In the genomic region with DNA sequence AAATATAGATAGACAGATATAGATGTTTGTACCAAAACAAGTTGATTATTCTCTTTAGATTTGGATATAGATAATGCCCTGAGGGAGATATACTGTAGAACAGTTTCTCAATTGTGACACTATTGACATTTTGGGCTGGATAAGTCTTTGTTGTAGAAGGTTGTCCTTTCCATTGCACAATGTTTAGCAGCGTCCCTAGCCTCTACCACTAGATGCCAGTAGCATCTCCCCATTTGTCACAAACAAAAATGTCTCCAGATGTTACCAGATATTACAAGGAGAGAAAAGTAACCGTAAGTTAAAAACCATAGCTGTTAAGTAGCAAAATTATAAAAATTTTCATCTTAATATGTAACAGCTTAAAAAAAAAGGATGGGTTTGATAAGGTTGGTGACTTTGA, we compare ENCODE assay signal across 10 cellular contexts.
DNase-seq lines count a peak whose midpoint lies in the region; ATAC-seq and TF ChIP-seq lines count a peak whose summit lies in the region.
"Had no signal": no experiment of that assay in that cellular context is flagged by ENCODE, and none has a peak within 500 bp of the region (broad histone marks: within the 10 kb centered on the region; RNA-seq: fewer than 3 reads in every experiment).

No MANE protein-coding gene starts in this region.

- no peak overlapping the region for H3K9ac ChIP-seq in liver (ENCODE audit: low read depth in 1 of 2, low read length in 2 of 2)

- no peak for ATAC-seq in HG03095 (IDR thresholded peaks at IDR 0.05; ENCODE audit: unreplicated experiment)

- TF ChIP-seq EP300 in Ishikawa (IDR thresholded peaks at IDR 0.05; ENCODE audit: borderline replicate concordance): no peak

- H3K36me3 ChIP-seq in BE2C (no peaks in the 10 kb centered on the region), liver (ENCODE audit: control insufficient read depth in 4 of 4, insufficient read depth in 3 of 4, low read depth in 1 of 4, low read length in 3 of 4) (no peaks in the 10 kb centered on the region)

- H3K9me3 ChIP-seq in BE2C (no peaks in the 10 kb centered on the region), liver (ENCODE audit: control insufficient read depth in 4 of 4, low read length in 3 of 4) (no peaks in the 10 kb centered on the region)

- peak; percentile 82 for TF ChIP-seq CTCF in BE2C (IDR thresholded peaks at IDR 0.05; ENCODE audit: low read depth, low read length)
- peak; percentile 44 for TF ChIP-seq CTCF in liver (IDR thresholded peaks at IDR 0.05; ENCODE audit: low read depth, low read length, missing input control)

- TF ChIP-seq RAD21 in Ishikawa (IDR thresholded peaks at IDR 0.05; ENCODE audit: low read depth) (peak; percentile 47), liver (IDR thresholded peaks at IDR 0.05) (peak; percentile 50 to 75)

- H3K4me1 ChIP-seq in BE2C (no peaks in the 10 kb centered on the region), liver (ENCODE audit: control insufficient read depth in 4 of 4, insufficient read depth in 4 of 4, low read length in 3 of 4) (no peaks in the 10 kb centered on the region)

- H3K27ac ChIP-seq in liver (ENCODE audit: low read depth in 1 of 2, low read length in 2 of 2): no peak overlapping the region

- WGBS in liver: 33% methylated on average over 2 of the region's 2 CpGs

- H3K27me3 ChIP-seq in BE2C: no peaks in the 10 kb centered on the region
- H3K27me3 ChIP-seq in liver (ENCODE audit: control insufficient read depth in 4 of 4, insufficient read depth in 4 of 4, low read length in 3 of 4): no peaks in the 10 kb centered on the region

- DNase-seq in BE2C: peak; percentile 15
- DNase-seq in astrocyte of the hippocampus (ENCODE audit: low read depth, low spot score): peak; percentile 10
- DNase-seq in T-helper 1 cell: no peak
- DNase-seq in NCI-H1930 (lab: John Stamatoyannopoulos, UW): no peak
- no peak for DNase-seq in COLO829 (ENCODE audit: low spot score)
- DNase-seq: activated effector memory CD4-positive, alpha-beta T cell treated with Interleukin-2 at 50 U/mL for 16 hours; stimulated activated CD4-positive, alpha-beta T cell treated with anti-CD3 and anti-CD28 coated beads, Interleukin-4, amount 100 ng/mL, for 24 hours had no signal

- no peak overlapping the region for H3K4me3 ChIP-seq in BE2C (ENCODE audit: low read depth, low read length)
- H3K4me3 ChIP-seq in liver (ENCODE audit: low read depth in 1 of 3, low read length in 3 of 3): no peak overlapping the region

TF ChIP-seq in Ishikawa, 13 proteins besides CTCF, POLR2A, EP300 and RAD21:
- TF ChIP-seq ZBTB7A (IDR thresholded peaks at IDR 0.05; ENCODE audit: low read depth): no peak
- TF ChIP-seq CEBPB (IDR thresholded peaks at IDR 0.05): peak; percentile 52; the same call in 1 of the 2 replicates
TF ChIP-seq in Ishikawa: peak in this region for 1.

TF ChIP-seq in liver, 16 proteins besides CTCF, POLR2A, EP300 and RAD21:
- TF ChIP-seq SP1 (IDR thresholded peaks at IDR 0.05) (no peak), FOXA2 (IDR thresholded peaks at IDR 0.05) (peak; percentile 34)

Comparison
In these comparisons a context has a peak if more than half of its experiments do, and no peak if none do; other contexts are left out.
1. DNase-seq: peak in BE2C (single experiment) and astrocyte of the hippocampus (single experiment); none in T-helper 1 cell (0 of 5), NCI-H1930 (0 of 2) and COLO829 (single experiment).